ENCODE assay signal across 16 cellular contexts in genomic region chr2:14827226-14828023, GRCh38.
DNase-seq lines count a peak whose midpoint lies in the region; ATAC-seq and TF ChIP-seq lines count a peak whose summit lies in the region.
"Had no signal": no experiment of that assay in that cellular context is flagged by ENCODE, and none has a peak within 500 bp of the region (broad histone marks: within the 10 kb centered on the region; RNA-seq: fewer than 3 reads in every experiment).

No MANE protein-coding gene starts in this region.

- in situ Hi-C loops in astrocyte of the spinal cord (cut with HindIII; ENCODE audit: low sequenced_read_pairs): no loop called here

- H3K27ac Mint-ChIP-seq in type B pancreatic cell: peak overlapping the region; percentile 40
- H3K27ac Mint-ChIP-seq in activated T-helper 17 cell treated with anti-CD3 and anti-CD28 coated beads, Interleukin-2, amount 50 U/mL, for 72 hours: no peak overlapping the region

- H3K36me3 Mint-ChIP-seq in type B pancreatic cell: no peaks in the 10 kb centered on the region
- no peaks in the 10 kb centered on the region for H3K36me3 Mint-ChIP-seq in activated T-helper 17 cell treated with anti-CD3 and anti-CD28 coated beads, Interleukin-2, amount 50 U/mL, for 72 hours (ENCODE audit: low read depth)
- H3K36me3 Mint-ChIP-seq: CD4-positive, alpha-beta memory T cell had no signal

- DNase-seq in HCEC 1CT: peak; percentile 44
- peak; percentile 3 for DNase-seq in astrocyte of the spinal cord (ENCODE audit: low read depth, low spot score)
- peak; percentile 22 for DNase-seq in iris pigment epithelial cell (ENCODE audit: low read depth)
- DNase-seq in type B pancreatic cell (ENCODE audit: extremely low spot score, unreplicated experiment): no peak
- DNase-seq in inferior parietal cortex (ENCODE audit: extremely low spot score): no peak
- DNase-seq in SKM-1 treated with dmso at 0.1 percent for 144 hours (lab: John Stamatoyannopoulos, UW; ENCODE audit: unreplicated experiment): no peak
- DNase-seq: CD4-positive, alpha-beta memory T cell; Karpas-422; MG63; NCI-H1105; NCI-H187; NCI-H226; NCI-H524 treated with DMSO at 0.1 percent for 48 hours; SHP77 had no signal

- TF ChIP-seq CTCF in astrocyte of the spinal cord (IDR thresholded peaks at IDR 0.05; ENCODE audit: low read depth, low read length): no peak
- no peak for TF ChIP-seq CTCF in type B pancreatic cell (conservative IDR thresholded peaks at IDR 0.05)

- no peaks in the 10 kb centered on the region for H3K27me3 Mint-ChIP-seq in type B pancreatic cell
- H3K27me3 Mint-ChIP-seq in activated T-helper 17 cell treated with anti-CD3 and anti-CD28 coated beads, Interleukin-2, amount 50 U/mL, for 72 hours: peaks cover 5% of the 10 kb centered on the region
- H3K27me3 Mint-ChIP-seq: CD4-positive, alpha-beta memory T cell had no signal

- peaks cover 4% of the 10 kb centered on the region for H3K9me3 Mint-ChIP-seq in type B pancreatic cell
- peaks cover 4% of the 10 kb centered on the region for H3K9me3 Mint-ChIP-seq in activated T-helper 17 cell treated with anti-CD3 and anti-CD28 coated beads, Interleukin-2, amount 50 U/mL, for 72 hours

- no peaks in the 10 kb centered on the region for H3K4me1 Mint-ChIP-seq in type B pancreatic cell (ENCODE audit: unreplicated experiment)
- H3K4me1 Mint-ChIP-seq in activated T-helper 17 cell treated with anti-CD3 and anti-CD28 coated beads, Interleukin-2, amount 50 U/mL, for 72 hours: no peaks in the 10 kb centered on the region
- H3K4me1 Mint-ChIP-seq: CD4-positive, alpha-beta memory T cell had no signal

- no peak for ATAC-seq in activated T-helper 17 cell treated with anti-CD3 and anti-CD28 coated beads, Interleukin-2, amount 50 U/mL, for 72 hours (replicated peaks)

- no peak overlapping the region for H3K4me3 ChIP-seq in astrocyte of the spinal cord (ENCODE audit: low read depth, low read length)
- H3K4me3 ChIP-seq: HAP-1, MG63 had no signal

- H3K4me3 Mint-ChIP-seq in type B pancreatic cell: no peak overlapping the region
- H3K4me3 Mint-ChIP-seq in activated T-helper 17 cell treated with anti-CD3 and anti-CD28 coated beads, Interleukin-2, amount 50 U/mL, for 72 hours: no peak overlapping the region
- H3K4me3 Mint-ChIP-seq: CD4-positive, alpha-beta memory T cell had no signal

Comparison
In these comparisons a context has a peak if more than half of its experiments do, and no peak if none do; other contexts are left out.
1. DNase-seq: peak in HCEC 1CT (single experiment), astrocyte of the spinal cord (single experiment) and iris pigment epithelial cell (single experiment); none in type B pancreatic cell (single experiment), inferior parietal cortex (single experiment) and SKM-1 treated with dmso at 0.1 percent for 144 hours (single experiment).